Comparison of ENCODE assay signal across 16 cellular contexts in genomic region chr15:58732620-58733363, GRCh38. TPM values are rescaled to one million over a fixed set of nuclear protein-coding genes. Genes with fewer than 3 reads are reported as not detected.
A peak's percentile ranks its signal among the peaks of the same experiment; 100 is the strongest.
DNase-seq lines count a peak whose midpoint lies in the region; ATAC-seq and TF ChIP-seq lines count a peak whose summit lies in the region.
"Had no signal": no experiment of that assay in that cellular context is flagged by ENCODE, and none has a peak within 500 bp of the region (broad histone marks: within the 10 kb centered on the region; RNA-seq: fewer than 3 reads in every experiment).

No MANE protein-coding gene starts in this region.

- peaks cover 66% of the 10 kb centered on the region for H4K20me1 ChIP-seq in IMR-90 (ENCODE audit: insufficient read depth, low read length)

- dilution Hi-C loops in IMR-90 (cut with HindIII; ENCODE audit: low sequenced_read_pairs, unreplicated experiment), result no loop called here

- H2AK9ac ChIP-seq in IMR-90 (replicated peaks; ENCODE audit: low read depth, low read length, poor library complexity), result peak overlapping the region; percentile 1

- H3K9me3 ChIP-seq in IMR-90 (ENCODE audit: control insufficient read depth, insufficient read depth, low read length), result no peaks in the 10 kb centered on the region
- H3K9me3 ChIP-seq in SJCRH30 (replicated peaks), result peaks cover 3% of the 10 kb centered on the region; the same call in 1 of the 2 replicates
- H3K9me3 ChIP-seq: mucosa of descending colon had no signal

- no peak overlapping the region for H3K4ac ChIP-seq in IMR-90 (ENCODE audit: low read depth, low read length)

- H3K4me3 ChIP-seq in IMR-90 (ENCODE audit: insufficient read depth, low read depth, low read length), result no peak overlapping the region
- no peak overlapping the region for H3K4me3 ChIP-seq in dorsolateral prefrontal cortex
- no peak overlapping the region for H3K4me3 ChIP-seq in SJCRH30
- H3K4me3 ChIP-seq: mucosa of descending colon had no signal

- TF ChIP-seq CTCF in CD14-positive monocyte (IDR thresholded peaks at IDR 0.05), result no peak
- no peak for TF ChIP-seq CTCF in IMR-90 (conservative IDR thresholded peaks at IDR 0.05; ENCODE audit: low read depth, low read length)
- TF ChIP-seq CTCF in dorsolateral prefrontal cortex (IDR thresholded peaks at IDR 0.05 in 54 of 56, conservative IDR thresholded peaks at IDR 0.05 in 2 of 56; ENCODE audit: low read depth in 1 of 56, partially characterized antibody in 56 of 56), result no peak
- TF ChIP-seq CTCF in natural killer cell (IDR thresholded peaks at IDR 0.05), result no peak

- peak overlapping the region; percentile 52; the same call in 1 of the 2 replicates for H3K23ac ChIP-seq in IMR-90 (ENCODE audit: low read depth, low read length)

- TF ChIP-seq RAD21 in IMR-90 (IDR thresholded peaks at IDR 0.05; ENCODE audit: low read length), result no peak

- TF ChIP-seq POLR2A in IMR-90 (IDR thresholded peaks at IDR 0.05; ENCODE audit: low read depth, low read length), result no peak

- H3K27ac Mint-ChIP-seq in CD14-positive monocyte (peak overlapping the region; percentile 84 to 96 (median 90)), natural killer cell (peak overlapping the region; percentile 81 to 92)

- peak overlapping the region; percentile 8; the same call in 1 of the 2 replicates for H2AK5ac ChIP-seq in IMR-90 (ENCODE audit: low read depth, low read length)

- H3K36me3 Mint-ChIP-seq in CD14-positive monocyte (peaks cover 5 to 12% of the 10 kb centered on the region in 2 donors), natural killer cell (no peaks in the 10 kb centered on the region)

- H3K27ac ChIP-seq in IMR-90 (ENCODE audit: insufficient read depth, low read length), result no peak overlapping the region
- peak overlapping the region in 44 of 59 donors; percentile 5 to 79 (median 52) for H3K27ac ChIP-seq in dorsolateral prefrontal cortex
- no peak overlapping the region for H3K27ac ChIP-seq in SJCRH30

- H3K18ac ChIP-seq in IMR-90 (ENCODE audit: low read depth, low read length), result no peak overlapping the region; the same call in 1 of the 2 replicates

- H3K9ac ChIP-seq in IMR-90 (ENCODE audit: low read depth, low read length), result no peak overlapping the region

- H3K4me3 Mint-ChIP-seq in CD14-positive monocyte (no peak overlapping the region), natural killer cell (no peak overlapping the region)

- H3K36me3 ChIP-seq in IMR-90 (ENCODE audit: control insufficient read depth, insufficient read depth, low read length) (peaks cover 3% of the 10 kb centered on the region; the same call in 1 of the 2 replicates), SJCRH30 (peaks cover 30% of the 10 kb centered on the region)

- H3K9me3 Mint-ChIP-seq in CD14-positive monocyte, result no peaks in the 10 kb centered on the region
- H3K9me3 Mint-ChIP-seq in natural killer cell, result no peaks in the 10 kb centered on the region

- in situ Hi-C loops in IMR-90 (cut with MboI; ENCODE audit: low sequenced_read_pairs), result no loop called here

- H4K5ac ChIP-seq in IMR-90 (ENCODE audit: low read depth, low read length), result no peak overlapping the region

- no peak overlapping the region for H3K4me2 ChIP-seq in IMR-90 (ENCODE audit: low read depth, low read length)

- POLR2A ChIA-PET in IMR-90 (lab: Charles Lee; ENCODE audit: unreplicated experiment), result no interaction called here

- intact Hi-C loops in CD14-positive monocyte (cut with micrococcal nuclease), result no loop called here
- intact Hi-C loops in IMR-90 (cut with micrococcal nuclease), result no loop called here
- intact Hi-C loops in dorsolateral prefrontal cortex (cut with DNase I), result no loop called here
- intact Hi-C loops in natural killer cell (cut with micrococcal nuclease), result no loop called here

- H2BK120ac ChIP-seq in IMR-90 (ENCODE audit: low read depth, low read length), result no peak overlapping the region

- peaks cover 8 to 74% of the 10 kb centered on the region in 2 experiments; a peak in 3 of 4 replicates for H3K79me1 ChIP-seq in IMR-90 (ENCODE audit: low read depth in 1 of 2, low read length in 2 of 2)

- H2AFZ ChIP-seq in IMR-90 (replicated peaks; ENCODE audit: low read length, poor library complexity), result no peak overlapping the region

- peak overlapping the region; percentile 5 for H2BK5ac ChIP-seq in IMR-90 (ENCODE audit: low read depth, low read length, poor library complexity, severe bottlenecking)

- H3K4me1 ChIP-seq in IMR-90 (ENCODE audit: control insufficient read depth, insufficient read depth, low read length) (peaks cover 8% of the 10 kb centered on the region), SJCRH30 (no peaks in the 10 kb centered on the region; the same call in none of the 2 replicates)

- no peak overlapping the region for H4K8ac ChIP-seq in IMR-90 (ENCODE audit: low read depth in 2 of 2, low read length in 2 of 2)

- no peak for ATAC-seq in IMR-90 (ENCODE audit: low read depth)
- no peak for ATAC-seq in natural killer cell
- ATAC-seq in HG03045 (IDR thresholded peaks at IDR 0.05; ENCODE audit: unreplicated experiment), result no peak

- no peaks in the 10 kb centered on the region for H3K27me3 Mint-ChIP-seq in CD14-positive monocyte (ENCODE audit: low read depth in 3 of 3)
- no peaks in the 10 kb centered on the region for H3K27me3 Mint-ChIP-seq in natural killer cell (ENCODE audit: low read depth in 2 of 2)

- no peak overlapping the region for H4K91ac ChIP-seq in IMR-90 (ENCODE audit: insufficient read depth, low read depth, low read length)

- peaks cover 65% of the 10 kb centered on the region for H3K4me1 Mint-ChIP-seq in CD14-positive monocyte
- peaks cover 77 to 82% of the 10 kb centered on the region in 2 donors for H3K4me1 Mint-ChIP-seq in natural killer cell

- DNase-seq in CD14-positive monocyte (ENCODE audit: low spot score) (no peak), IMR-90 (no peak), dorsolateral prefrontal cortex (no peak), natural killer cell (no peak), SJCRH30 (no peak), DMS153 (lab: John Stamatoyannopoulos, UW) (no peak)
- no peak for DNase-seq in activated effector memory CD4-positive, alpha-beta T cell treated with anti-CD3 and anti-CD28 coated beads, Interleukin-2, amount 50 U/mL, for 16 hours
- DNase-seq: activated CD8-positive, alpha-beta memory T cell treated with anti-CD3 and anti-CD28 coated beads for 24 hours; DMS53; hippocampal formation; kidney glomerular epithelial cell; mucosa of descending colon; NCI-H1417; NCI-H345; posterior cingulate gyrus had no signal

- H3K9me1 ChIP-seq in IMR-90 (ENCODE audit: insufficient read depth, low read length), result peaks cover 13% of the 10 kb centered on the region

- no peak overlapping the region for H2BK20ac ChIP-seq in IMR-90 (ENCODE audit: low read depth, low read length)

- H3K27me3 ChIP-seq in IMR-90 (ENCODE audit: control insufficient read depth, insufficient read depth, low read length) (no peaks in the 10 kb centered on the region), dorsolateral prefrontal cortex (no peaks in the 10 kb centered on the region), SJCRH30 (no peaks in the 10 kb centered on the region)

- no TSS peak for BruUV-seq in IMR-90 (replicated peaks; lab: Mats Ljungman, UMichigan)

- no CpG with 5 or more reads among the region's 4 CpGs for WGBS in IMR-90 (ENCODE audit: extremely low coverage in 2 of 2, insufficient read length in 1 of 2), 2 experiments

- no peak overlapping the region for H3K56ac ChIP-seq in IMR-90 (ENCODE audit: extremely low read depth, insufficient read depth, low read length)

- no peak overlapping the region for H2BK15ac ChIP-seq in IMR-90 (ENCODE audit: low read depth, low read length)

- CTCF ChIA-PET in IMR-90 (lab: Yijun Ruan, JAX), result interaction anchor here (0.7 kb wide), 1 partner anchor 272 kb away, joined by 3 read pairs; no protein-coding TSS in a partner anchor

- 0 out of 2 replicates have a peak overlapping the region, but pooled peaks have one; percentile 1 for H3K14ac ChIP-seq in IMR-90 (replicated peaks; ENCODE audit: low read depth, low read length)

TF ChIP-seq in IMR-90, 13 proteins besides CTCF, POLR2A, EP300 and RAD21 (continues in another document):
- TF ChIP-seq, protein P1, sequence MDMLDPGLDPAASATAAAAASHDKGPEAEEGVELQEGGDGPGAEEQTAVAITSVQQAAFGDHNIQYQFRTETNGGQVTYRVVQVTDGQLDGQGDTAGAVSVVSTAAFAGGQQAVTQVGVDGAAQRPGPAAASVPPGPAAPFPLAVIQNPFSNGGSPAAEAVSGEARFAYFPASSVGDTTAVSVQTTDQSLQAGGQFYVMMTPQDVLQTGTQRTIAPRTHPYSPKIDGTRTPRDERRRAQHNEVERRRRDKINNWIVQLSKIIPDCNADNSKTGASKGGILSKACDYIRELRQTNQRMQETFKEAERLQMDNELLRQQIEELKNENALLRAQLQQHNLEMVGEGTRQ (IDR thresholded peaks at IDR 0.05; ENCODE audit: low read depth, low read length), result no peak
- TF ChIP-seq FOS (IDR thresholded peaks at IDR 0.05; ENCODE audit: low read depth, low read length), result no peak
- TF ChIP-seq, protein P2, sequence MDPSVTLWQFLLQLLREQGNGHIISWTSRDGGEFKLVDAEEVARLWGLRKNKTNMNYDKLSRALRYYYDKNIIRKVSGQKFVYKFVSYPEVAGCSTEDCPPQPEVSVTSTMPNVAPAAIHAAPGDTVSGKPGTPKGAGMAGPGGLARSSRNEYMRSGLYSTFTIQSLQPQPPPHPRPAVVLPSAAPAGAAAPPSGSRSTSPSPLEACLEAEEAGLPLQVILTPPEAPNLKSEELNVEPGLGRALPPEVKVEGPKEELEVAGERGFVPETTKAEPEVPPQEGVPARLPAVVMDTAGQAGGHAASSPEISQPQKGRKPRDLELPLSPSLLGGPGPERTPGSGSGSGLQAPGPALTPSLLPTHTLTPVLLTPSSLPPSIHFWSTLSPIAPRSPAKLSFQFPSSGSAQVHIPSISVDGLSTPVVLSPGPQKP (IDR thresholded peaks at IDR 0.05; ENCODE audit: borderline replicate concordance, low read depth, low read length), result no peak
- TF ChIP-seq MAZ (IDR thresholded peaks at IDR 0.05; ENCODE audit: borderline replicate concordance, low read depth, low read length), result no peak

RNA-seq across cellular contexts. Expression of gene ADAM10, which starts 16.7 kb away (rescaled TPM):
- polyA plus RNA-seq in CD14-positive monocyte (100 to 1,000 TPM; 149 to 269 TPM), IMR-90 (2012; rRNA removed) (90.4 and 110 TPM in 2 replicates)
- total RNA-seq in IMR-90 (2012; rRNA removed) (185 and 217 TPM in 2 replicates), dorsolateral prefrontal cortex (100 to 1,000 TPM in 100 of 120 experiments, 10 to 100 TPM in 20; 85.4 to 177 (median 116) TPM), natural killer cell (100 to 1,000 TPM; 223 to 297 (median 259) TPM)
- polyA plus RNA-seq in IMR-90 (2012; cell fraction: cytosol; rRNA removed), result 47.3 and 49.4 TPM in 2 replicates
- polyA plus RNA-seq in IMR-90 (2012; cell fraction: nucleus; rRNA removed; ENCODE audit: low replicate concordance), result 11.6 and 52.2 TPM in 2 replicates
- total RNA-seq in SJCRH30 (2014; rRNA removed; shearing (Covaris generic)), result 292 and 334 TPM in 2 replicates

RNA-seq across cellular contexts. Expression of gene MINDY2, which starts 38.3 kb away (rescaled TPM):
- polyA plus RNA-seq in CD14-positive monocyte (10 to 100 TPM in 1 of 2 donors, 1 to 10 TPM in 1; 3.4 to 10.9 TPM), IMR-90 (2012; rRNA removed) (3.1 and 4.0 TPM in 2 replicates)
- total RNA-seq in IMR-90 (2012; rRNA removed) (9.3 and 15.0 TPM in 2 replicates), dorsolateral prefrontal cortex (10 to 100 TPM; 28.6 to 56.4 (median 40.0) TPM), natural killer cell (10 to 100 TPM; 16.3 to 18.7 (median 18.3) TPM)
- 1.0 and 1.8 TPM in 2 replicates for polyA plus RNA-seq in IMR-90 (2012; cell fraction: cytosol; rRNA removed)
- polyA plus RNA-seq in IMR-90 (2012; cell fraction: nucleus; rRNA removed; ENCODE audit: low replicate concordance), result 2.4 and 3.9 TPM in 2 replicates
- 38.3 and 42.3 TPM in 2 replicates for total RNA-seq in SJCRH30 (2014; rRNA removed; shearing (Covaris generic))

Comparison
In these comparisons a context has a peak if more than half of its experiments do, and no peak if none do; other contexts are left out.
1. H3K27ac ChIP-seq: peak in dorsolateral prefrontal cortex (44 of 59); none in IMR-90 (single experiment) and SJCRH30 (single experiment).